1 cellular context compared by ENCODE assay signal in the genomic region with DNA sequence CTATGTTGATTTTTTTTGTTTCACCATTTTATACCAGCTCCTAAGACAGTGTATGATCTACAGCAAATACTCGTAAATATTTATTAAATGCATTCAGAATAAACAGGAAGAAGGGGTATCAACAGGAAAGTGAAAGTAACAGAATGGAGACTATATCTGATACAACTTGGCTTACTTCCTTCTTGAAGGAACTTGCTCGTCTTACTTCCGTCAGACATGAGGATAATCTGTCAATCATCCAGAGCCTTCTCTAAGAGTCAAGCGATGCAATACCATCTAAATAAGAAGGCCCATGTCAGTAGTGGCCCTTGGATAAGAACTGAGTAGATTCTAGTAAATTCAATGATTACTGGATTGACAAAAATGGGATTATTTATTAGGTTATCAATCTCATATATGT.
TF ChIP-seq lines count a peak whose summit lies in the region.

No MANE protein-coding gene starts in this region.

TF ChIP-seq in GM12878, 131 proteins besides CTCF, POLR2A, EP300 and RAD21 (continued from another document):
- TF ChIP-seq, protein P1, sequence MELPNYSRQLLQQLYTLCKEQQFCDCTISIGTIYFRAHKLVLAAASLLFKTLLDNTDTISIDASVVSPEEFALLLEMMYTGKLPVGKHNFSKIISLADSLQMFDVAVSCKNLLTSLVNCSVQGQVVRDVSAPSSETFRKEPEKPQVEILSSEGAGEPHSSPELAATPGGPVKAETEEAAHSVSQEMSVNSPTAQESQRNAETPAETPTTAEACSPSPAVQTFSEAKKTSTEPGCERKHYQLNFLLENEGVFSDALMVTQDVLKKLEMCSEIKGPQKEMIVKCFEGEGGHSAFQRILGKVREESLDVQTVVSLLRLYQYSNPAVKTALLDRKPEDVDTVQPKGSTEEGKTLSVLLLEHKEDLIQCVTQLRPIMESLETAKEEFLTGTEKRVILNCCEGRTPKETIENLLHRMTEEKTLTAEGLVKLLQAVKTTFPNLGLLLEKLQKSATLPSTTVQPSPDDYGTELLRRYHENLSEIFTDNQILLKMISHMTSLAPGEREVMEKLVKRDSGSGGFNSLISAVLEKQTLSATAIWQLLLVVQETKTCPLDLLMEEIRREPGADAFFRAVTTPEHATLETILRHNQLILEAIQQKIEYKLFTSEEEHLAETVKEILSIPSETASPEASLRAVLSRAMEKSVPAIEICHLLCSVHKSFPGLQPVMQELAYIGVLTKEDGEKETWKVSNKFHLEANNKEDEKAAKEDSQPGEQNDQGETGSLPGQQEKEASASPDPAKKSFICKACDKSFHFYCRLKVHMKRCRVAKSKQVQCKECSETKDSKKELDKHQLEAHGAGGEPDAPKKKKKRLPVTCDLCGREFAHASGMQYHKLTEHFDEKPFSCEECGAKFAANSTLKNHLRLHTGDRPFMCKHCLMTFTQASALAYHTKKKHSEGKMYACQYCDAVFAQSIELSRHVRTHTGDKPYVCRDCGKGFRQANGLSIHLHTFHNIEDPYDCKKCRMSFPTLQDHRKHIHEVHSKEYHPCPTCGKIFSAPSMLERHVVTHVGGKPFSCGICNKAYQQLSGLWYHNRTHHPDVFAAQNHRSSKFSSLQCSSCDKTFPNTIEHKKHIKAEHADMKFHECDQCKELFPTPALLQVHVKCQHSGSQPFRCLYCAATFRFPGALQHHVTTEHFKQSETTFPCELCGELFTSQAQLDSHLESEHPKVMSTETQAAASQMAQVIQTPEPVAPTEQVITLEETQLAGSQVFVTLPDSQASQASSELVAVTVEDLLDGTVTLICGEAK (IDR thresholded peaks at IDR 0.05; ENCODE audit: borderline replicate concordance), result no peak
- TF ChIP-seq, protein P2, sequence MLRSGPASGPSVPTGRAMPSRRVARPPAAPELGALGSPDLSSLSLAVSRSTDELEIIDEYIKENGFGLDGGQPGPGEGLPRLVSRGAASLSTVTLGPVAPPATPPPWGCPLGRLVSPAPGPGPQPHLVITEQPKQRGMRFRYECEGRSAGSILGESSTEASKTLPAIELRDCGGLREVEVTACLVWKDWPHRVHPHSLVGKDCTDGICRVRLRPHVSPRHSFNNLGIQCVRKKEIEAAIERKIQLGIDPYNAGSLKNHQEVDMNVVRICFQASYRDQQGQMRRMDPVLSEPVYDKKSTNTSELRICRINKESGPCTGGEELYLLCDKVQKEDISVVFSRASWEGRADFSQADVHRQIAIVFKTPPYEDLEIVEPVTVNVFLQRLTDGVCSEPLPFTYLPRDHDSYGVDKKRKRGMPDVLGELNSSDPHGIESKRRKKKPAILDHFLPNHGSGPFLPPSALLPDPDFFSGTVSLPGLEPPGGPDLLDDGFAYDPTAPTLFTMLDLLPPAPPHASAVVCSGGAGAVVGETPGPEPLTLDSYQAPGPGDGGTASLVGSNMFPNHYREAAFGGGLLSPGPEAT (IDR thresholded peaks at IDR 0.05; ENCODE audit: low read depth), result no peak
- TF ChIP-seq POLR2AphosphoS2 (IDR thresholded peaks at IDR 0.05; ENCODE audit: low read depth, low read length) (no peak), STAT1 (conservative IDR thresholded peaks at IDR 0.05) (no peak), STAT3 (IDR thresholded peaks at IDR 0.05; ENCODE audit: low read depth, low read length) (no peak), PML (IDR thresholded peaks at IDR 0.05; ENCODE audit: low read length) (no peak), HCFC1 (IDR thresholded peaks at IDR 0.05; ENCODE audit: low read length) (no peak), ZSCAN29 (IDR thresholded peaks at IDR 0.05) (no peak), ZNF274 (IDR thresholded peaks at IDR 0.05; ENCODE audit: insufficient read depth, insufficient read length) (no peak), EGR1 (IDR thresholded peaks at IDR 0.05; ENCODE audit: borderline replicate concordance in 1 of 2, low read depth in 2 of 2, low read length in 2 of 2) (no peak), SUPT20H (IDR thresholded peaks at IDR 0.05; ENCODE audit: borderline replicate concordance, control insufficient read depth, low read depth, low read length) (no peak), BACH1 (IDR thresholded peaks at IDR 0.05; ENCODE audit: borderline replicate concordance) (no peak)
- TF ChIP-seq, protein P3, sequence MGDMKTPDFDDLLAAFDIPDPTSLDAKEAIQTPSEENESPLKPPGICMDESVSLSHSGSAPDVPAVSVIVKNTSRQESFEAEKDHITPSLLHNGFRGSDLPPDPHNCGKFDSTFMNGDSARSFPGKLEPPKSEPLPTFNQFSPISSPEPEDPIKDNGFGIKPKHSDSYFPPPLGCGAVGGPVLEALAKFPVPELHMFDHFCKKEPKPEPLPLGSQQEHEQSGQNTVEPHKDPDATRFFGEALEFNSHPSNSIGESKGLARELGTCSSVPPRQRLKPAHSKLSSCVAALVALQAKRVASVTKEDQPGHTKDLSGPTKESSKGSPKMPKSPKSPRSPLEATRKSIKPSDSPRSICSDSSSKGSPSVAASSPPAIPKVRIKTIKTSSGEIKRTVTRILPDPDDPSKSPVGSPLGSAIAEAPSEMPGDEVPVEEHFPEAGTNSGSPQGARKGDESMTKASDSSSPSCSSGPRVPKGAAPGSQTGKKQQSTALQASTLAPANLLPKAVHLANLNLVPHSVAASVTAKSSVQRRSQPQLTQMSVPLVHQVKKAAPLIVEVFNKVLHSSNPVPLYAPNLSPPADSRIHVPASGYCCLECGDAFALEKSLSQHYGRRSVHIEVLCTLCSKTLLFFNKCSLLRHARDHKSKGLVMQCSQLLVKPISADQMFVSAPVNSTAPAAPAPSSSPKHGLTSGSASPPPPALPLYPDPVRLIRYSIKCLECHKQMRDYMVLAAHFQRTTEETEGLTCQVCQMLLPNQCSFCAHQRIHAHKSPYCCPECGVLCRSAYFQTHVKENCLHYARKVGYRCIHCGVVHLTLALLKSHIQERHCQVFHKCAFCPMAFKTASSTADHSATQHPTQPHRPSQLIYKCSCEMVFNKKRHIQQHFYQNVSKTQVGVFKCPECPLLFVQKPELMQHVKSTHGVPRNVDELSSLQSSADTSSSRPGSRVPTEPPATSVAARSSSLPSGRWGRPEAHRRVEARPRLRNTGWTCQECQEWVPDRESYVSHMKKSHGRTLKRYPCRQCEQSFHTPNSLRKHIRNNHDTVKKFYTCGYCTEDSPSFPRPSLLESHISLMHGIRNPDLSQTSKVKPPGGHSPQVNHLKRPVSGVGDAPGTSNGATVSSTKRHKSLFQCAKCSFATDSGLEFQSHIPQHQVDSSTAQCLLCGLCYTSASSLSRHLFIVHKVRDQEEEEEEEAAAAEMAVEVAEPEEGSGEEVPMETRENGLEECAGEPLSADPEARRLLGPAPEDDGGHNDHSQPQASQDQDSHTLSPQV (IDR thresholded peaks at IDR 0.05), result no peak
- TF ChIP-seq, protein P4, sequence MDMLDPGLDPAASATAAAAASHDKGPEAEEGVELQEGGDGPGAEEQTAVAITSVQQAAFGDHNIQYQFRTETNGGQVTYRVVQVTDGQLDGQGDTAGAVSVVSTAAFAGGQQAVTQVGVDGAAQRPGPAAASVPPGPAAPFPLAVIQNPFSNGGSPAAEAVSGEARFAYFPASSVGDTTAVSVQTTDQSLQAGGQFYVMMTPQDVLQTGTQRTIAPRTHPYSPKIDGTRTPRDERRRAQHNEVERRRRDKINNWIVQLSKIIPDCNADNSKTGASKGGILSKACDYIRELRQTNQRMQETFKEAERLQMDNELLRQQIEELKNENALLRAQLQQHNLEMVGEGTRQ (IDR thresholded peaks at IDR 0.05; ENCODE audit: borderline replicate concordance, low read depth, low read length), result no peak
